ENCODE assay signal across 8 cellular contexts in the genomic region with DNA sequence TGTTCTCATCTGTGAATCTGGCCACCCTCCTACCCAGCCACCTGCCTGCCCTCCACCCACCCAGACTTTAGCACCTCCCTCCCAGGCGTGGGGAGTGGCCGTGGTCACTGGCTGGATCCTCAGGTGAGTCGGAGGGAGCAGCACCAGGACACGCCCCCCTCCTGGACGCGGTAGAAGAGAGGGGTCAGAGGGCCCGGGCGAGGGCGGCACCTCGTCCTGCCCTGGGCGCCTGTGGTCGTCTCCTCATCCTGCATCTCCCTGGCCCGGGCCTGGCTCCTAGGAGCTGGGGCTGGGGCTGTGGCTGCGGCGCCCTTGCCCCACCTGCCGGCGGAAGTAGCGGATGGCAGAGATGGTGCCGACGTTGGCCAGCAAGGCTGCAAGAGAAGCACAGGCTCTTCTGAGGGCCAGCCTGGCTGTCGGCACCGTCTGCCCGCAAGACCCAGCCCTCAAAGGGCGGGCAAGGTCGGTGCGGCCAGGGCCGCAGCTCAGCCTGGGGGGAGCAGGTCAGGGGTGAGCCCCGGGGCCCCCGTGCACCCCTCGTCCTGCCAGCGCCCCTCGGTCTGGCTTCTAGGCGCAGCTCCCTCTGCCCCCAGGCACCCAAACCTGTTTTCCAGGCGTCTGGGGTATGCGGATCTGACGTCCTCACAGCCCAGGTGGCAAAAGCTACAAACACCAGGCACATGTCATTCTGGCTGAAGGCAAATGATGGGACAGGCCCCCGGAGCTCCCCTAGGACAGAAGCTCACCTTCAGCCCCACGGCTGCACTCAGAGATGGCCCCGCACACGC. TPM values are rescaled to one million over a fixed set of nuclear protein-coding genes. Genes with fewer than 3 reads are reported as not detected.
DNase-seq lines count a peak whose midpoint lies in the region; ATAC-seq and TF ChIP-seq lines count a peak whose summit lies in the region.

No MANE protein-coding gene starts in this region.

- no peak overlapping the region for H4K5ac ChIP-seq in H9 (ENCODE audit: insufficient read length, low read depth, low read length)

- peaks cover 0 to 6% (median 4%) of the 10 kb centered on the region in 3 experiments; a peak in 4 of 7 replicates for H3K36me3 Mint-ChIP-seq in H9 (ENCODE audit: insufficient read depth in 1 of 3, low read depth in 3 of 3)
- H3K36me3 Mint-ChIP-seq in activated CD8-positive, alpha-beta memory T cell treated with anti-CD3 and anti-CD28 coated beads, Interleukin-2, amount 10 ng/mL, durations not matched to agents 7 days and 5 days = no peaks in the 10 kb centered on the region
- no peaks in the 10 kb centered on the region for H3K36me3 Mint-ChIP-seq in osteocyte (ENCODE audit: unreplicated experiment)

- peak; percentile 78 for TF ChIP-seq CTCF in H9 (conservative IDR thresholded peaks at IDR 0.05)
- TF ChIP-seq CTCF in osteocyte (IDR thresholded peaks at IDR 0.05) = peak; percentile 76

- H3K4me1 ChIP-seq in H9 (ENCODE audit: insufficient read depth, low read length) = no peaks in the 10 kb centered on the region

- no peak overlapping the region for H3K18ac ChIP-seq in H9 (ENCODE audit: insufficient read length, low read depth, low read length)

- no peak overlapping the region for H3K23ac ChIP-seq in H9 (ENCODE audit: insufficient read length, low read depth, low read length)

- peak overlapping the region; percentile 6 for H3K4me2 ChIP-seq in H9 (ENCODE audit: insufficient read depth, insufficient read length, low read length)

- H3K79me1 ChIP-seq in H9 (ENCODE audit: insufficient read depth, low read depth, low read length, poor library complexity, severe bottlenecking) = no peaks in the 10 kb centered on the region

- H4K8ac ChIP-seq in H9 (replicated peaks; ENCODE audit: insufficient read length, low read depth, low read length) = no peak overlapping the region

- CTCF ChIA-PET in activated CD8-positive, alpha-beta memory T cell treated with anti-CD3 and anti-CD28 coated beads, Interleukin-2, amount 10 ng/mL, durations not matched to agents 7 days and 5 days (lab: Charles Lee) = interaction anchor here (1.0 to 1.9 kb wide), 8 partner anchors 8 to 106 kb away, joined by 3 to 10 read pairs (median 5); a partner anchor contains a TSS

- H3K9ac ChIP-seq in H9 (ENCODE audit: extremely low read depth, insufficient read length, low read length) = no peak overlapping the region

- no peaks in the 10 kb centered on the region for H3K9me3 ChIP-seq in H9 (ENCODE audit: control insufficient read depth, low read depth, low read length)

- H3K4me3 Mint-ChIP-seq in H9 (peak overlapping the region in 1 of 2 experiments; percentile 26; a peak in 2 of 5 replicates), osteocyte (ENCODE audit: unreplicated experiment) (no peak overlapping the region)
- no peak overlapping the region for H3K4me3 Mint-ChIP-seq in activated CD8-positive, alpha-beta memory T cell treated with anti-CD3 and anti-CD28 coated beads, Interleukin-2, amount 10 ng/mL, durations not matched to agents 7 days and 5 days

- peak; percentile 54 for DNase-seq in DMS153 treated with DMSO at 0.1 percent for 48 hours (lab: John Stamatoyannopoulos, UW; ENCODE audit: unreplicated experiment)
- peak; percentile 93 for DNase-seq in H9
- DNase-seq in NCI-H748 (lab: John Stamatoyannopoulos, UW; ENCODE audit: unreplicated experiment) = peak; percentile 77
- no peak for DNase-seq in activated CD8-positive, alpha-beta memory T cell treated with anti-CD3 and anti-CD28 coated beads, Interleukin-2, amount 10 ng/mL, durations not matched to agents 7 days and 5 days
- no peak for DNase-seq in osteocyte (ENCODE audit: extremely low spot score, unreplicated experiment)

- H3K27me3 ChIP-seq in H9 (ENCODE audit: insufficient read depth, low read length) = no peaks in the 10 kb centered on the region; the same call in 1 of the 2 replicates

- H3K23me2 ChIP-seq in H9 (ENCODE audit: insufficient read length, low read depth, low read length, poor library complexity, severe bottlenecking) = no peaks in the 10 kb centered on the region

- H2AFZ ChIP-seq in H9 (ENCODE audit: low read length) = no peak overlapping the region

- H3T11ph ChIP-seq in H9 (ENCODE audit: low read length) = no peak overlapping the region

- H2BK12ac ChIP-seq in H9 (ENCODE audit: insufficient read length, low read depth, low read length) = no peak overlapping the region

- no peak overlapping the region for H3K27ac ChIP-seq in H9 (ENCODE audit: insufficient read length, low read depth, low read length)

- H2BK15ac ChIP-seq in H9 (ENCODE audit: low read depth, low read length) = no peak overlapping the region

- H3K9me3 Mint-ChIP-seq in H9 (peaks cover 4 to 6% of the 10 kb centered on the region in 2 experiments), osteocyte (ENCODE audit: unreplicated experiment) (no peaks in the 10 kb centered on the region)
- H3K9me3 Mint-ChIP-seq in activated CD8-positive, alpha-beta memory T cell treated with anti-CD3 and anti-CD28 coated beads, Interleukin-2, amount 10 ng/mL, durations not matched to agents 7 days and 5 days (ENCODE audit: low read depth) = no peaks in the 10 kb centered on the region

- H3K27ac Mint-ChIP-seq in H9 (no peak overlapping the region), osteocyte (ENCODE audit: unreplicated experiment) (no peak overlapping the region)
- H3K27ac Mint-ChIP-seq in activated CD8-positive, alpha-beta memory T cell treated with anti-CD3 and anti-CD28 coated beads, Interleukin-2, amount 10 ng/mL, durations not matched to agents 7 days and 5 days = no peak overlapping the region

- H2AK5ac ChIP-seq in H9 (ENCODE audit: insufficient read length, low read length) = no peak overlapping the region

- H2BK20ac ChIP-seq in H9 (ENCODE audit: low read depth, low read length, poor library complexity, severe bottlenecking) = no peak overlapping the region

- peak; percentile 68 for ATAC-seq in activated CD8-positive, alpha-beta memory T cell treated with anti-CD3 and anti-CD28 coated beads, Interleukin-2, amount 10 ng/mL, durations not matched to agents 7 days and 5 days
- peak; percentile 52 for ATAC-seq in esophagus mucosa
- no peak for ATAC-seq in GM19463 (IDR thresholded peaks at IDR 0.05; ENCODE audit: unreplicated experiment)
- no peak for ATAC-seq in GM18858 (IDR thresholded peaks at IDR 0.05; ENCODE audit: unreplicated experiment)

- H3K79me2 ChIP-seq in H9 (ENCODE audit: insufficient read depth, low read length) = no peaks in the 10 kb centered on the region

- no peak overlapping the region for H3K56ac ChIP-seq in H9 (ENCODE audit: insufficient read length, low read depth, low read length)

- H3K14ac ChIP-seq in H9 (ENCODE audit: insufficient read depth, low read length) = no peak overlapping the region

- H4K20me1 ChIP-seq in H9 (ENCODE audit: control insufficient read depth, insufficient read depth, insufficient read length) = no peaks in the 10 kb centered on the region

- H3K4me1 Mint-ChIP-seq in H9 (peaks cover 5 to 9% of the 10 kb centered on the region in 2 experiments; a peak in 3 of 4 replicates), osteocyte (ENCODE audit: unreplicated experiment) (peaks cover 5% of the 10 kb centered on the region)
- peaks cover 6% of the 10 kb centered on the region for H3K4me1 Mint-ChIP-seq in activated CD8-positive, alpha-beta memory T cell treated with anti-CD3 and anti-CD28 coated beads, Interleukin-2, amount 10 ng/mL, durations not matched to agents 7 days and 5 days

- no peak overlapping the region for H2BK5ac ChIP-seq in H9 (ENCODE audit: insufficient read length, low read length)

- no peak overlapping the region for H3K4ac ChIP-seq in H9 (ENCODE audit: low read depth, low read length)

- peaks cover 46% of the 10 kb centered on the region for H3K27me3 Mint-ChIP-seq in H9 (ENCODE audit: low read depth)
- H3K27me3 Mint-ChIP-seq in activated CD8-positive, alpha-beta memory T cell treated with anti-CD3 and anti-CD28 coated beads, Interleukin-2, amount 10 ng/mL, durations not matched to agents 7 days and 5 days = peaks cover 4% of the 10 kb centered on the region
- H3K27me3 Mint-ChIP-seq in osteocyte (ENCODE audit: unreplicated experiment) = no peaks in the 10 kb centered on the region

- no CpG with 5 or more reads among the region's 40 CpGs for WGBS in H9 (ENCODE audit: extremely low coverage, insufficient read length, low lambda C conversion rate)

- H2BK120ac ChIP-seq in H9 (ENCODE audit: low read depth, low read length, poor library complexity, severe bottlenecking) = no peak overlapping the region

- no peak overlapping the region for H4K91ac ChIP-seq in H9 (ENCODE audit: insufficient read length, low read depth, low read length)

RNA-seq across cellular contexts. Expression of a gene that starts 5.8 kb away (rescaled TPM):
- not detected in 2 replicates for total RNA-seq in H9 (2021)
- not detected for total RNA-seq in activated CD8-positive, alpha-beta memory T cell treated with anti-CD3 and anti-CD28 coated beads, Interleukin-2, amount 10 ng/mL, durations not matched to agents 7 days and 5 days
- total RNA-seq in esophagus mucosa = not detected
- 0.13 TPM in 1 of 2 replicates, not detected in the other for total RNA-seq in osteocyte

RNA-seq across cellular contexts. Expression of a gene that starts 9.8 kb away (rescaled TPM):
- total RNA-seq in H9 (2021) (2.0 and 3.0 TPM in 2 replicates), esophagus mucosa (26.4 TPM), osteocyte (0.21 TPM in 2 replicates)
- 1 to 10 TPM; 3.3 to 3.9 TPM for total RNA-seq in activated CD8-positive, alpha-beta memory T cell treated with anti-CD3 and anti-CD28 coated beads, Interleukin-2, amount 10 ng/mL, durations not matched to agents 7 days and 5 days

RNA-seq across cellular contexts. Expression of a gene that starts 15.7 kb away (rescaled TPM):
- total RNA-seq in H9 (2021) = 41.4 TPM in 2 replicates
- total RNA-seq in activated CD8-positive, alpha-beta memory T cell treated with anti-CD3 and anti-CD28 coated beads, Interleukin-2, amount 10 ng/mL, durations not matched to agents 7 days and 5 days = 10 to 100 TPM; 30.7 to 32.4 TPM
- 5.8 TPM for total RNA-seq in esophagus mucosa
- 26.6 and 31.7 TPM in 2 replicates for total RNA-seq in osteocyte

RNA-seq across cellular contexts. Expression of a gene that starts 17.0 kb away (rescaled TPM):
- total RNA-seq in H9 (2021) = 130 and 138 TPM in 2 replicates
- total RNA-seq in activated CD8-positive, alpha-beta memory T cell treated with anti-CD3 and anti-CD28 coated beads, Interleukin-2, amount 10 ng/mL, durations not matched to agents 7 days and 5 days = 100 to 1,000 TPM in 1 of 2 experiments, 10 to 100 TPM in 1; 68.9 to 103 TPM
- total RNA-seq in esophagus mucosa = 68.1 TPM
- 60.5 and 63.3 TPM in 2 replicates for total RNA-seq in osteocyte

RNA-seq across cellular contexts. Expression of a gene that starts 23.8 kb away (rescaled TPM):
- total RNA-seq in H9 (2021) = 3.7 and 4.0 TPM in 2 replicates
- 1 to 10 TPM in 1 of 2 experiments, under 1 TPM in 1; 0.61 to 1.6 TPM for total RNA-seq in activated CD8-positive, alpha-beta memory T cell treated with anti-CD3 and anti-CD28 coated beads, Interleukin-2, amount 10 ng/mL, durations not matched to agents 7 days and 5 days
- total RNA-seq in esophagus mucosa = 15.7 TPM
- 75.0 and 79.2 TPM in 2 replicates for total RNA-seq in osteocyte

Comparison
In these comparisons a context has a peak if more than half of its experiments do, and no peak if none do; other contexts are left out.
1. DNase-seq: peak in DMS153 treated with DMSO at 0.1 percent for 48 hours (single experiment), H9 (single experiment) and NCI-H748 (single experiment); none in activated CD8-positive, alpha-beta memory T cell treated with anti-CD3 and anti-CD28 coated beads, Interleukin-2, amount 10 ng/mL, durations not matched to agents 7 days and 5 days (single experiment) and osteocyte (single experiment).
2. ATAC-seq: peak in activated CD8-positive, alpha-beta memory T cell treated with anti-CD3 and anti-CD28 coated beads, Interleukin-2, amount 10 ng/mL, durations not matched to agents 7 days and 5 days (single experiment) and esophagus mucosa (single experiment); none in GM19463 (single experiment) and GM18858 (single experiment).